In the genomic region with DNA sequence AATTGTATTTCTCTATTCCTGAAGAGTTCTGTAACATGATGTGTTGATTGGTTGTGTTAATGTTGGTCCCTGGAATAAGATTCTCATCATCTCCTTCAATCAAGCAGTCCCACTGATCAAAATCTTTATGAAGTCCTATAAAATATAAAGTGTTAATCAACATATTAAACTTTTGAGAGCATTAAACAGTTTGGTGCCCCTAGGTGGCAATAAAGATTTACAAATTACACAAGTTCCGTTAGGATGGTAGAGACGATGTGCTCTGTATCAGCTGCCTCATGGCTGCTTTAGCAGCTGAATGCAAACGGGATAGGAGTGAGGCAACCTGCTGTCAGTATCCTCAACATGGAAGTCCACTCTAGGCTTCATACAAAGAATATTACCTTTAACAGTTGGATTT, we compare ENCODE assay signal across 10 cellular contexts. TPM values are rescaled to one million over a fixed set of nuclear protein-coding genes. Genes with fewer than 3 reads are reported as not detected.
DNase-seq lines count a peak whose midpoint lies in the region; ATAC-seq and TF ChIP-seq lines count a peak whose summit lies in the region.
"Had no signal": no experiment of that assay in that cellular context is flagged by ENCODE, and none has a peak within 500 bp of the region (broad histone marks: within the 10 kb centered on the region; RNA-seq: fewer than 3 reads in every experiment).

No MANE protein-coding gene starts in this region.

- H3K27me3 ChIP-seq in dorsolateral prefrontal cortex, result no peaks in the 10 kb centered on the region

- intact Hi-C loops in dorsolateral prefrontal cortex (cut with DNase I), result no loop called here

- peak; percentile 54 for ATAC-seq in omental fat pad (ENCODE audit: low FRiP score)
- no peak for ATAC-seq in GM21737 (IDR thresholded peaks at IDR 0.05; ENCODE audit: unreplicated experiment)

- no peak overlapping the region for H3K4me3 ChIP-seq in dorsolateral prefrontal cortex

- H3K27ac ChIP-seq in dorsolateral prefrontal cortex, result no peak overlapping the region

- DNase-seq in DMS153 (lab: John Stamatoyannopoulos, UW) (peak; percentile 27), DMS153 treated with DMSO at 0.1 percent for 48 hours (lab: John Stamatoyannopoulos, UW; ENCODE audit: unreplicated experiment) (no peak), NCI-H460 (ENCODE audit: extremely low read depth, low read depth) (peak; percentile 51), dorsolateral prefrontal cortex (peak in 1 of 10 donors; percentile 17), omental fat pad (ENCODE audit: low spot score) (no peak), GOT3 (lab: John Stamatoyannopoulos, UW) (no peak), retina (no peak)
- DNase-seq: activated T-cell treated with anti-CD3 and anti-CD28 coated beads, Interleukin-2, amount 50 U/mL, for 1 hour had no signal

- TF ChIP-seq CTCF in dorsolateral prefrontal cortex (IDR thresholded peaks at IDR 0.05 in 54 of 56, conservative IDR thresholded peaks at IDR 0.05 in 2 of 56; ENCODE audit: low read depth in 1 of 56, partially characterized antibody in 56 of 56) (peak in 51 of 56 donors; percentile 7 to 70 (median 38)), omental fat pad (IDR thresholded peaks at IDR 0.05) (no peak)

RNA-seq across cellular contexts. Expression of gene TDRD6, which starts 16.9 kb away (rescaled TPM):
- 0.25 and 0.35 TPM in 2 replicates for total RNA-seq in NCI-H460 (2014; rRNA removed; shearing (Covaris generic))
- 1.9 and 2.1 TPM in 2 replicates for polyA plus RNA-seq in NCI-H460 (2014; cell fraction: nucleus; rRNA removed)
- total RNA-seq in dorsolateral prefrontal cortex (1 to 10 TPM; 1.6 to 9.1 (median 4.2) TPM), omental fat pad (1 to 10 TPM in 1 of 4 donors, under 1 TPM in 3; 0.12 to 1.6 (median 0.59) TPM)

RNA-seq across cellular contexts. Expression of gene PLA2G7, which starts 30.6 kb away (rescaled TPM):
- total RNA-seq in NCI-H460 (2014; rRNA removed; shearing (Covaris generic)), result 7.9 and 10.6 TPM in 2 replicates
- 2.1 and 3.3 TPM in 2 replicates for polyA plus RNA-seq in NCI-H460 (2014; cell fraction: nucleus; rRNA removed)
- 1 to 10 TPM; 1.4 to 8.5 (median 4.7) TPM for total RNA-seq in dorsolateral prefrontal cortex
- total RNA-seq in omental fat pad, result 10 to 100 TPM in 1 of 4 donors, 1 to 10 TPM in 3; 1.0 to 24.4 (median 3.2) TPM

RNA-seq across cellular contexts. Expression of gene ANKRD66, which starts 42.2 kb away (rescaled TPM):
- total RNA-seq in NCI-H460 (2014; rRNA removed; shearing (Covaris generic)), result not detected in 2 replicates
- not detected in 2 replicates for polyA plus RNA-seq in NCI-H460 (2014; cell fraction: nucleus; rRNA removed)
- total RNA-seq in dorsolateral prefrontal cortex, result under 1 TPM in 19 of 120 experiments, not detected in 101; 0.32 to 0.85 (median 0.48) TPM
- not detected for total RNA-seq in omental fat pad
- total RNA-seq: frontal cortex had no signal

RNA-seq across cellular contexts. Expression of gene SLC25A27, which starts 51.8 kb away (rescaled TPM):
- 8.8 and 22.6 TPM in 2 replicates for total RNA-seq in NCI-H460 (2014; rRNA removed; shearing (Covaris generic))
- polyA plus RNA-seq in NCI-H460 (2014; cell fraction: nucleus; rRNA removed), result 80.6 and 115 TPM in 2 replicates
- total RNA-seq in dorsolateral prefrontal cortex (100 to 1,000 TPM in 19 of 120 experiments, 10 to 100 TPM in 101; 49.4 to 116 (median 85.1) TPM), omental fat pad (10 to 100 TPM; 10.1 to 39.6 (median 27.9) TPM)

RNA-seq across cellular contexts. Expression of gene CYP39A1, which starts 51.9 kb away (rescaled TPM):
- total RNA-seq in NCI-H460 (2014; rRNA removed; shearing (Covaris generic)), result 9.1 and 10.6 TPM in 2 replicates
- 2.1 and 4.4 TPM in 2 replicates for polyA plus RNA-seq in NCI-H460 (2014; cell fraction: nucleus; rRNA removed)
- 1 to 10 TPM in 97 of 120 experiments, under 1 TPM in 23; 0.42 to 8.4 (median 1.6) TPM for total RNA-seq in dorsolateral prefrontal cortex
- 10 to 100 TPM in 1 of 4 donors, 1 to 10 TPM in 3; 2.8 to 13.1 (median 5.4) TPM for total RNA-seq in omental fat pad

Comparison
In these comparisons a context has a peak if more than half of its experiments do, and no peak if none do; other contexts are left out.
1. DNase-seq: peak in DMS153 (single experiment) and NCI-H460 (single experiment); none in DMS153 treated with DMSO at 0.1 percent for 48 hours (single experiment), omental fat pad (single experiment), GOT3 (single experiment) and retina (single experiment).
2. CTCF ChIP-seq: peak in dorsolateral prefrontal cortex (51 of 56); none in omental fat pad (0 of 3).